2 cellular contexts compared by ENCODE assay signal in the genomic region with DNA sequence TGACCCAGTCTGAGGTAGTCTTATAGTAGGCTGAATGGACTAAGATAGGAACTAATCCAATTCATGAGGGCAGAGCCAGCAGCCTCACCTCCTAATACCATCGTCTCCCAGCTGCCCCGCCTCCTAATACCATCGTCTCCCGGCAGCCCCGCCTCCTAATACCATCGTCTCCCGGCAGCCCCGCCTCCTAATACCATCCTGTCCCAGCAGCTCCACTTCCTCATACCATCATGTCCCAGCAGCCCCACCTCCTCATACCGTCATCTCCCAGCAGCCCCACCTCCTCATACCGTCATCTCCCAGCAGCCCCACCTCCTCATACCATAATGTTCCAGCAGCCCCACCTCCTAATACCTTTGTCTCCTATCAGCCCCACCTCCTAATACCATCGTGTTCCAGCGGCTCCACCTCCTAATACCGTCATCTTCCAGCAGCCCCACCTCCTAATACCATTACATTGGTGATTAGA.
TF ChIP-seq lines count a peak whose summit lies in the region.

No MANE protein-coding gene starts in this region.

TF ChIP-seq in IMR-90, 13 proteins besides CTCF, POLR2A, EP300 and RAD21:
- TF ChIP-seq MAZ (IDR thresholded peaks at IDR 0.05; ENCODE audit: borderline replicate concordance, low read depth, low read length) (no peak), CHD1 (IDR thresholded peaks at IDR 0.05; ENCODE audit: low read depth, low read length) (no peak), SMC3 (IDR thresholded peaks at IDR 0.05; ENCODE audit: low read depth, low read length) (no peak), NFE2L2 (IDR thresholded peaks at IDR 0.05; ENCODE audit: low read depth, low read length) (no peak), ELK1 (IDR thresholded peaks at IDR 0.05; ENCODE audit: borderline replicate concordance, low read depth, low read length) (no peak), MXI1 (IDR thresholded peaks at IDR 0.05; ENCODE audit: borderline replicate concordance, low read depth, low read length) (no peak), BHLHE40 (IDR thresholded peaks at IDR 0.05; ENCODE audit: low read depth, low read length) (no peak), RFX5 (IDR thresholded peaks at IDR 0.05; ENCODE audit: low read depth, low read length) (no peak), CEBPB (IDR thresholded peaks at IDR 0.05; ENCODE audit: low read depth, low read length) (no peak), RCOR1 (IDR thresholded peaks at IDR 0.05; ENCODE audit: insufficient replicate concordance, low read length) (no peak), FOS (IDR thresholded peaks at IDR 0.05; ENCODE audit: low read depth, low read length) (no peak), MAFK (IDR thresholded peaks at IDR 0.05; ENCODE audit: low read depth, low read length) (no peak)
- TF ChIP-seq, protein P1, sequence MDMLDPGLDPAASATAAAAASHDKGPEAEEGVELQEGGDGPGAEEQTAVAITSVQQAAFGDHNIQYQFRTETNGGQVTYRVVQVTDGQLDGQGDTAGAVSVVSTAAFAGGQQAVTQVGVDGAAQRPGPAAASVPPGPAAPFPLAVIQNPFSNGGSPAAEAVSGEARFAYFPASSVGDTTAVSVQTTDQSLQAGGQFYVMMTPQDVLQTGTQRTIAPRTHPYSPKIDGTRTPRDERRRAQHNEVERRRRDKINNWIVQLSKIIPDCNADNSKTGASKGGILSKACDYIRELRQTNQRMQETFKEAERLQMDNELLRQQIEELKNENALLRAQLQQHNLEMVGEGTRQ (IDR thresholded peaks at IDR 0.05; ENCODE audit: low read depth, low read length), result no peak

TF ChIP-seq in H1, 55 proteins besides CTCF, POLR2A, EP300 and RAD21:
- TF ChIP-seq CHD2 (IDR thresholded peaks at IDR 0.05; ENCODE audit: low read length) (no peak), CREB1 (IDR thresholded peaks at IDR 0.05) (peak; percentile 81), SAP30 (IDR thresholded peaks at IDR 0.05; ENCODE audit: insufficient read depth, insufficient replicate concordance, low read length) (no peak), SP1 (IDR thresholded peaks at IDR 0.05; ENCODE audit: low read depth, low read length) (0 out of 2 replicates have a peak, but pooled peaks have one; percentile 19)
- TF ChIP-seq, protein P2, sequence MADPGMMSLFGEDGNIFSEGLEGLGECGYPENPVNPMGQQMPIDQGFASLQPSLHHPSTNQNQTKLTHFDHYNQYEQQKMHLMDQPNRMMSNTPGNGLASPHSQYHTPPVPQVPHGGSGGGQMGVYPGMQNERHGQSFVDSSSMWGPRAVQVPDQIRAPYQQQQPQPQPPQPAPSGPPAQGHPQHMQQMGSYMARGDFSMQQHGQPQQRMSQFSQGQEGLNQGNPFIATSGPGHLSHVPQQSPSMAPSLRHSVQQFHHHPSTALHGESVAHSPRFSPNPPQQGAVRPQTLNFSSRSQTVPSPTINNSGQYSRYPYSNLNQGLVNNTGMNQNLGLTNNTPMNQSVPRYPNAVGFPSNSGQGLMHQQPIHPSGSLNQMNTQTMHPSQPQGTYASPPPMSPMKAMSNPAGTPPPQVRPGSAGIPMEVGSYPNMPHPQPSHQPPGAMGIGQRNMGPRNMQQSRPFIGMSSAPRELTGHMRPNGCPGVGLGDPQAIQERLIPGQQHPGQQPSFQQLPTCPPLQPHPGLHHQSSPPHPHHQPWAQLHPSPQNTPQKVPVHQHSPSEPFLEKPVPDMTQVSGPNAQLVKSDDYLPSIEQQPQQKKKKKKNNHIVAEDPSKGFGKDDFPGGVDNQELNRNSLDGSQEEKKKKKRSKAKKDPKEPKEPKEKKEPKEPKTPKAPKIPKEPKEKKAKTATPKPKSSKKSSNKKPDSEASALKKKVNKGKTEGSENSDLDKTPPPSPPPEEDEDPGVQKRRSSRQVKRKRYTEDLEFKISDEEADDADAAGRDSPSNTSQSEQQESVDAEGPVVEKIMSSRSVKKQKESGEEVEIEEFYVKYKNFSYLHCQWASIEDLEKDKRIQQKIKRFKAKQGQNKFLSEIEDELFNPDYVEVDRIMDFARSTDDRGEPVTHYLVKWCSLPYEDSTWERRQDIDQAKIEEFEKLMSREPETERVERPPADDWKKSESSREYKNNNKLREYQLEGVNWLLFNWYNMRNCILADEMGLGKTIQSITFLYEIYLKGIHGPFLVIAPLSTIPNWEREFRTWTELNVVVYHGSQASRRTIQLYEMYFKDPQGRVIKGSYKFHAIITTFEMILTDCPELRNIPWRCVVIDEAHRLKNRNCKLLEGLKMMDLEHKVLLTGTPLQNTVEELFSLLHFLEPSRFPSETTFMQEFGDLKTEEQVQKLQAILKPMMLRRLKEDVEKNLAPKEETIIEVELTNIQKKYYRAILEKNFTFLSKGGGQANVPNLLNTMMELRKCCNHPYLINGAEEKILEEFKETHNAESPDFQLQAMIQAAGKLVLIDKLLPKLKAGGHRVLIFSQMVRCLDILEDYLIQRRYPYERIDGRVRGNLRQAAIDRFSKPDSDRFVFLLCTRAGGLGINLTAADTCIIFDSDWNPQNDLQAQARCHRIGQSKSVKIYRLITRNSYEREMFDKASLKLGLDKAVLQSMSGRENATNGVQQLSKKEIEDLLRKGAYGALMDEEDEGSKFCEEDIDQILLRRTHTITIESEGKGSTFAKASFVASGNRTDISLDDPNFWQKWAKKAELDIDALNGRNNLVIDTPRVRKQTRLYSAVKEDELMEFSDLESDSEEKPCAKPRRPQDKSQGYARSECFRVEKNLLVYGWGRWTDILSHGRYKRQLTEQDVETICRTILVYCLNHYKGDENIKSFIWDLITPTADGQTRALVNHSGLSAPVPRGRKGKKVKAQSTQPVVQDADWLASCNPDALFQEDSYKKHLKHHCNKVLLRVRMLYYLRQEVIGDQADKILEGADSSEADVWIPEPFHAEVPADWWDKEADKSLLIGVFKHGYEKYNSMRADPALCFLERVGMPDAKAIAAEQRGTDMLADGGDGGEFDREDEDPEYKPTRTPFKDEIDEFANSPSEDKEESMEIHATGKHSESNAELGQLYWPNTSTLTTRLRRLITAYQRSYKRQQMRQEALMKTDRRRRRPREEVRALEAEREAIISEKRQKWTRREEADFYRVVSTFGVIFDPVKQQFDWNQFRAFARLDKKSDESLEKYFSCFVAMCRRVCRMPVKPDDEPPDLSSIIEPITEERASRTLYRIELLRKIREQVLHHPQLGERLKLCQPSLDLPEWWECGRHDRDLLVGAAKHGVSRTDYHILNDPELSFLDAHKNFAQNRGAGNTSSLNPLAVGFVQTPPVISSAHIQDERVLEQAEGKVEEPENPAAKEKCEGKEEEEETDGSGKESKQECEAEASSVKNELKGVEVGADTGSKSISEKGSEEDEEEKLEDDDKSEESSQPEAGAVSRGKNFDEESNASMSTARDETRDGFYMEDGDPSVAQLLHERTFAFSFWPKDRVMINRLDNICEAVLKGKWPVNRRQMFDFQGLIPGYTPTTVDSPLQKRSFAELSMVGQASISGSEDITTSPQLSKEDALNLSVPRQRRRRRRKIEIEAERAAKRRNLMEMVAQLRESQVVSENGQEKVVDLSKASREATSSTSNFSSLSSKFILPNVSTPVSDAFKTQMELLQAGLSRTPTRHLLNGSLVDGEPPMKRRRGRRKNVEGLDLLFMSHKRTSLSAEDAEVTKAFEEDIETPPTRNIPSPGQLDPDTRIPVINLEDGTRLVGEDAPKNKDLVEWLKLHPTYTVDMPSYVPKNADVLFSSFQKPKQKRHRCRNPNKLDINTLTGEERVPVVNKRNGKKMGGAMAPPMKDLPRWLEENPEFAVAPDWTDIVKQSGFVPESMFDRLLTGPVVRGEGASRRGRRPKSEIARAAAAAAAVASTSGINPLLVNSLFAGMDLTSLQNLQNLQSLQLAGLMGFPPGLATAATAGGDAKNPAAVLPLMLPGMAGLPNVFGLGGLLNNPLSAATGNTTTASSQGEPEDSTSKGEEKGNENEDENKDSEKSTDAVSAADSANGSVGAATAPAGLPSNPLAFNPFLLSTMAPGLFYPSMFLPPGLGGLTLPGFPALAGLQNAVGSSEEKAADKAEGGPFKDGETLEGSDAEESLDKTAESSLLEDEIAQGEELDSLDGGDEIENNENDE (IDR thresholded peaks at IDR 0.05; ENCODE audit: insufficient replicate concordance, low read length), result no peak
